Comparison of ENCODE assay signal across 25 cellular contexts in genomic region chr7:124857672-124858235, GRCh38.
"Had no signal": no experiment of that assay in that cellular context is flagged by ENCODE, and none has a peak within 500 bp of the region (broad histone marks: within the 10 kb centered on the region; RNA-seq: fewer than 3 reads in every experiment).

No MANE protein-coding gene starts in this region.

- H3K4me1 Mint-ChIP-seq: brain, immature natural killer cell, mesothelial cell of epicardium, nephron had no signal

- H3K36me3 ChIP-seq: pancreas had no signal

- H3K27me3 Mint-ChIP-seq: activated naive CD4-positive, alpha-beta T cell treated with anti-CD3 and anti-CD28 coated beads, Interleukin-2, amount 50 U/mL, for 24 hours; brain had no signal

- H3K27ac Mint-ChIP-seq: activated naive CD4-positive, alpha-beta T cell treated with anti-CD3 and anti-CD28 coated beads, Interleukin-2, amount 50 U/mL, for 24 hours; immature natural killer cell; mesothelial cell of epicardium; nephron had no signal

- H3K9me3 Mint-ChIP-seq: activated naive CD4-positive, alpha-beta T cell treated with anti-CD3 and anti-CD28 coated beads, Interleukin-2, amount 50 U/mL, for 24 hours; brain; immature natural killer cell; mesothelial cell of epicardium; nephron had no signal

- H3K4me1 ChIP-seq: left ventricle myocardium inferior, pancreas, stomach, suprapubic skin, tibial nerve had no signal

- H3K4me3 Mint-ChIP-seq: activated naive CD4-positive, alpha-beta T cell treated with anti-CD3 and anti-CD28 coated beads, Interleukin-2, amount 50 U/mL, for 24 hours; brain; immature natural killer cell; mesothelial cell of epicardium; nephron had no signal

- H3K79me2 ChIP-seq: hepatocyte had no signal

- H3K4me3 ChIP-seq: hepatocyte, left ventricle myocardium inferior, pancreas, stomach, suprapubic skin, tibial nerve had no signal

- H3K4me2 ChIP-seq: hepatocyte had no signal

- DNase-seq: activated CD4-positive, alpha-beta T cell treated with anti-CD3 and anti-CD28 coated beads for 4 hours; activated CD4-positive, alpha-beta T cell treated with anti-CD3 and anti-CD28 coated beads, Interleukin-2, amount 50 U/mL, for 48 hours; activated CD4-positive, CD25-positive, alpha-beta regulatory T cell; activated effector memory CD4-positive, alpha-beta T cell treated with anti-CD3 and anti-CD28 coated beads, Interleukin-2, amount 50 U/mL, for 16 hours; anterior cingulate cortex; dermis blood vessel endothelial cell; effector CD8-positive, alpha-beta T cell; foreskin melanocyte; immature natural killer cell; left ventricle myocardium inferior; right cardiac atrium; stimulated activated CD4-positive, alpha-beta T cell treated with anti-CD3 and anti-CD28 coated beads, Interleukin-4, amount 100 ng/mL, for 24 hours; stomach; T-helper 9 cell had no signal

- ATAC-seq: esophagus mucosa, pancreas, right cardiac atrium had no signal

- FAIRE-seq: endothelial cell of umbilical vein, urothelium cell line had no signal

- H3K9me3 ChIP-seq: left ventricle myocardium inferior, pancreas, stomach, suprapubic skin had no signal

- H3K27ac ChIP-seq: hepatocyte, left ventricle myocardium inferior, pancreas, stomach, suprapubic skin, tibial nerve had no signal

- H3K27me3 ChIP-seq: hepatocyte, pancreas, stomach, suprapubic skin, tibial nerve had no signal

- H2AFZ ChIP-seq: hepatocyte had no signal
